ENCODE assay signal across 1 cellular context in the genomic region with DNA sequence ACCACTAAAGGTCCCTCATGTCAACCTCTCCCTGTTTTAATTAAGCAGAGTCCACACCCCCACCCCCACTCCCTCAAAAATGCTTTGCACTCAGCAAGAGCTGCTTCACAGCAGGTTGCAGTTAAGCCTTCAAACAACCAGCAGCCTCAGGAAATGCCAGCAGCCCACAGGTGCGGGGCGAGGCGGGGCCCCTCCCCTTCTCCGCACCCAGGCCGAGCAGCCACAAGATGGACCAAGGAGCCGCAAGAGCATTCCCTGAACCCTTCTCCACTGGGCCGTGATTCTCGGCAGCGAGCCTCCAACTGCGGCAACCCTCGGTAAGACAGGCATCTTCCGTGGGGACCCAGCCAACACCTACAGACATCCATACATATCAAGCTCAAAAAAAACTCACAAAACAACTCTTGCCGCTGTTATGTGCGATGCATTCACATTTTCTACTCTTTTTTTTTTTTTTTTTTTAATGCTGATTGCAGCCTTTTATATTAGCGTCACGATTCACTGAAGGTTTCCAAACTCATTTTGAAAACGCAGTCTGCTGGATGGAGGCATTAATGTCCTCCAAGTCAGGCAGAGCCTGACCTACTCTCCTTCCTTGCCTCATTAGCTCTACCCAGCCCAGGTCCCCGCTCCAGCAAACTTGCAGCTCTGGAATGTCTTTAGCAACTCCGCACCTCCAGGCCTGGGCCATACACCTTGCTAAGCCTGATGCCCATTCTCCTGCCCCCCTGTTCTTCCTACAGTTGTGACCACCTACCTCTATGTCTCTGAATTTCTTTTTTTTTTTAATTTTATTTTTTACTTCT.
TF ChIP-seq lines count a peak whose summit lies in the region.

No MANE protein-coding gene starts in this region.

TF ChIP-seq in WTC11, 78 proteins besides CTCF, POLR2A, EP300 and RAD21 (continued from another document and continues in another):
- TF ChIP-seq, protein P1, sequence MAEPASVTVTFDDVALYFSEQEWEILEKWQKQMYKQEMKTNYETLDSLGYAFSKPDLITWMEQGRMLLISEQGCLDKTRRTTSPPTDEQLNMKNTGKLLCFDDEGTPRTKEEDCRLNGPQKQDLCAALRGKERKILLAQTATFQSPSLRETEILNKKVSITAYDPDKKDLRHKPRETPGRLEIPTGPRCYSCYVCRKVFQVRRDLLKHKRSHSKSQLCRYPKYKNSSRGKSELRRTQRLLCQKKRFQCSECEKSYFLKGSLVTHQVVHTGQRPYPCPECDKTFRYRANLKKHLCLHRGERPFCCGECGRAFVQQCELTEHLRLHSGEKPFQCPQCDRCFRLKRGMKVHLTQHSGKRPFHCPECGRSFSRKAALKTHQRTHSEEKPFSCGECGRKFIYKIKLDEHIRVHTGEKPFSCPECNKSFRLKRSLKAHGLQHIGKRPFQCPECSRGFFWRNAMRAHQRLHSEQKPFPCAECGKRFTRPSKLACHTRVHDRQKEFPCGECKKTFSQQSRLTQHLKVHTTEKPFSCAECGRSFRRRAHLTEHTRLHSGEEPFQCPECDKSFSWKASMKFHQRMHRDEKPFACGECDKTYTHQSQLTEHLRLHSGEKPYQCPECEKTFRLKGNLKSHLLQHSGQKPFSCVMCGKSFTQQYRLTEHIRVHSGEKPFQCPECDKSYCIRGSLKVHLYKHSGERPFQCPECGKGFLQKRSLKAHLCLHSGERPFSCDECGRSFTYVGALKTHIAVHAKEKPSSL (CRISPR knock-in tag; conservative IDR thresholded peaks at IDR 0.05) = no peak
- TF ChIP-seq GTF2I (CRISPR knock-in tag; conservative IDR thresholded peaks at IDR 0.05) = no peak
- no peak for TF ChIP-seq SOX15 (CRISPR knock-in tag; IDR thresholded peaks at IDR 0.05)
- peak; percentile 65; the same call in 1 of the 2 replicates for TF ChIP-seq FOXP1 (CRISPR knock-in tag; IDR thresholded peaks at IDR 0.05; ENCODE audit: borderline replicate concordance)
- TF ChIP-seq MYBL2 (CRISPR knock-in tag; IDR thresholded peaks at IDR 0.05) = no peak
- no peak for TF ChIP-seq EMX1 (CRISPR knock-in tag; IDR thresholded peaks at IDR 0.05)
- no peak for TF ChIP-seq ZNF671 (CRISPR knock-in tag; IDR thresholded peaks at IDR 0.05)
- TF ChIP-seq, protein P2, sequence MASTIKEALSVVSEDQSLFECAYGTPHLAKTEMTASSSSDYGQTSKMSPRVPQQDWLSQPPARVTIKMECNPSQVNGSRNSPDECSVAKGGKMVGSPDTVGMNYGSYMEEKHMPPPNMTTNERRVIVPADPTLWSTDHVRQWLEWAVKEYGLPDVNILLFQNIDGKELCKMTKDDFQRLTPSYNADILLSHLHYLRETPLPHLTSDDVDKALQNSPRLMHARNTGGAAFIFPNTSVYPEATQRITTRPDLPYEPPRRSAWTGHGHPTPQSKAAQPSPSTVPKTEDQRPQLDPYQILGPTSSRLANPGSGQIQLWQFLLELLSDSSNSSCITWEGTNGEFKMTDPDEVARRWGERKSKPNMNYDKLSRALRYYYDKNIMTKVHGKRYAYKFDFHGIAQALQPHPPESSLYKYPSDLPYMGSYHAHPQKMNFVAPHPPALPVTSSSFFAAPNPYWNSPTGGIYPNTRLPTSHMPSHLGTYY (CRISPR knock-in tag; IDR thresholded peaks at IDR 0.05) = no peak
- TF ChIP-seq PRRX2 (CRISPR knock-in tag; IDR thresholded peaks at IDR 0.05) = no peak
- TF ChIP-seq, protein P3, sequence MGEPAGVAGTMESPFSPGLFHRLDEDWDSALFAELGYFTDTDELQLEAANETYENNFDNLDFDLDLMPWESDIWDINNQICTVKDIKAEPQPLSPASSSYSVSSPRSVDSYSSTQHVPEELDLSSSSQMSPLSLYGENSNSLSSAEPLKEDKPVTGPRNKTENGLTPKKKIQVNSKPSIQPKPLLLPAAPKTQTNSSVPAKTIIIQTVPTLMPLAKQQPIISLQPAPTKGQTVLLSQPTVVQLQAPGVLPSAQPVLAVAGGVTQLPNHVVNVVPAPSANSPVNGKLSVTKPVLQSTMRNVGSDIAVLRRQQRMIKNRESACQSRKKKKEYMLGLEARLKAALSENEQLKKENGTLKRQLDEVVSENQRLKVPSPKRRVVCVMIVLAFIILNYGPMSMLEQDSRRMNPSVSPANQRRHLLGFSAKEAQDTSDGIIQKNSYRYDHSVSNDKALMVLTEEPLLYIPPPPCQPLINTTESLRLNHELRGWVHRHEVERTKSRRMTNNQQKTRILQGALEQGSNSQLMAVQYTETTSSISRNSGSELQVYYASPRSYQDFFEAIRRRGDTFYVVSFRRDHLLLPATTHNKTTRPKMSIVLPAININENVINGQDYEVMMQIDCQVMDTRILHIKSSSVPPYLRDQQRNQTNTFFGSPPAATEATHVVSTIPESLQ (CRISPR knock-in tag; IDR thresholded peaks at IDR 0.05) = no peak
- no peak for TF ChIP-seq ZNF317 (CRISPR knock-in tag; IDR thresholded peaks at IDR 0.05; ENCODE audit: borderline replicate concordance, low read depth)
- no peak for TF ChIP-seq RORB (CRISPR knock-in tag; IDR thresholded peaks at IDR 0.05)
- no peak for TF ChIP-seq JAZF1 (CRISPR knock-in tag; IDR thresholded peaks at IDR 0.05)
- TF ChIP-seq NFE2L1 (CRISPR knock-in tag; IDR thresholded peaks at IDR 0.05) = no peak
- TF ChIP-seq, protein P4, sequence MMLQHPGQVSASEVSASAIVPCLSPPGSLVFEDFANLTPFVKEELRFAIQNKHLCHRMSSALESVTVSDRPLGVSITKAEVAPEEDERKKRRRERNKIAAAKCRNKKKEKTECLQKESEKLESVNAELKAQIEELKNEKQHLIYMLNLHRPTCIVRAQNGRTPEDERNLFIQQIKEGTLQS (CRISPR knock-in tag; conservative IDR thresholded peaks at IDR 0.05) = no peak
- TF ChIP-seq, protein P5, sequence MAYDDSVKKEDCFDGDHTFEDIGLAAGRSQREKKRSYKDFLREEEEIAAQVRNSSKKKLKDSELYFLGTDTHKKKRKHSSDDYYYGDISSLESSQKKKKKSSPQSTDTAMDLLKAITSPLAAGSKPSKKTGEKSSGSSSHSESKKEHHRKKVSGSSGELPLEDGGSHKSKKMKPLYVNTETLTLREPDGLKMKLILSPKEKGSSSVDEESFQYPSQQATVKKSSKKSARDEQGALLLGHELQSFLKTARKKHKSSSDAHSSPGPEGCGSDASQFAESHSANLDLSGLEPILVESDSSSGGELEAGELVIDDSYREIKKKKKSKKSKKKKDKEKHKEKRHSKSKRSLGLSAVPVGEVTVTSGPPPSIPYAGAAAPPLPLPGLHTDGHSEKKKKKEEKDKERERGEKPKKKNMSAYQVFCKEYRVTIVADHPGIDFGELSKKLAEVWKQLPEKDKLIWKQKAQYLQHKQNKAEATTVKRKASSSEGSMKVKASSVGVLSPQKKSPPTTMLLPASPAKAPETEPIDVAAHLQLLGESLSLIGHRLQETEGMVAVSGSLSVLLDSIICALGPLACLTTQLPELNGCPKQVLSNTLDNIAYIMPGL (CRISPR knock-in tag; IDR thresholded peaks at IDR 0.05) = no peak
- TF ChIP-seq, protein P6, sequence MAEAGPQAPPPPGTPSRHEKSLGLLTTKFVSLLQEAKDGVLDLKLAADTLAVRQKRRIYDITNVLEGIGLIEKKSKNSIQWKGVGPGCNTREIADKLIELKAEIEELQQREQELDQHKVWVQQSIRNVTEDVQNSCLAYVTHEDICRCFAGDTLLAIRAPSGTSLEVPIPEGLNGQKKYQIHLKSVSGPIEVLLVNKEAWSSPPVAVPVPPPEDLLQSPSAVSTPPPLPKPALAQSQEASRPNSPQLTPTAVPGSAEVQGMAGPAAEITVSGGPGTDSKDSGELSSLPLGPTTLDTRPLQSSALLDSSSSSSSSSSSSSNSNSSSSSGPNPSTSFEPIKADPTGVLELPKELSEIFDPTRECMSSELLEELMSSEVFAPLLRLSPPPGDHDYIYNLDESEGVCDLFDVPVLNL (CRISPR knock-in tag; IDR thresholded peaks at IDR 0.05; ENCODE audit: borderline replicate concordance, low read depth) = no peak
- TF ChIP-seq, protein P7, sequence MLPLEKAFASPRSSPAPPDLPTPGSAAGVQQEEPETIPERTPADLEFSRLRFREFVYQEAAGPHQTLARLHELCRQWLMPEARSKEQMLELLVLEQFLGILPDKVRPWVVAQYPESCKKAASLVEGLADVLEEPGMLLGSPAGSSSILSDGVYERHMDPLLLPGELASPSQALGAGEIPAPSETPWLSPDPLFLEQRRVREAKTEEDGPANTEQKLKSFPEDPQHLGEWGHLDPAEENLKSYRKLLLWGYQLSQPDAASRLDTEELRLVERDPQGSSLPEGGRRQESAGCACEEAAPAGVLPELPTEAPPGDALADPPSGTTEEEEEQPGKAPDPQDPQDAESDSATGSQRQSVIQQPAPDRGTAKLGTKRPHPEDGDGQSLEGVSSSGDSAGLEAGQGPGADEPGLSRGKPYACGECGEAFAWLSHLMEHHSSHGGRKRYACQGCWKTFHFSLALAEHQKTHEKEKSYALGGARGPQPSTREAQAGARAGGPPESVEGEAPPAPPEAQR (CRISPR knock-in tag; IDR thresholded peaks at IDR 0.05) = no peak
- no peak for TF ChIP-seq FOXJ3 (CRISPR knock-in tag; IDR thresholded peaks at IDR 0.05; ENCODE audit: borderline replicate concordance)
- TF ChIP-seq, protein P8, sequence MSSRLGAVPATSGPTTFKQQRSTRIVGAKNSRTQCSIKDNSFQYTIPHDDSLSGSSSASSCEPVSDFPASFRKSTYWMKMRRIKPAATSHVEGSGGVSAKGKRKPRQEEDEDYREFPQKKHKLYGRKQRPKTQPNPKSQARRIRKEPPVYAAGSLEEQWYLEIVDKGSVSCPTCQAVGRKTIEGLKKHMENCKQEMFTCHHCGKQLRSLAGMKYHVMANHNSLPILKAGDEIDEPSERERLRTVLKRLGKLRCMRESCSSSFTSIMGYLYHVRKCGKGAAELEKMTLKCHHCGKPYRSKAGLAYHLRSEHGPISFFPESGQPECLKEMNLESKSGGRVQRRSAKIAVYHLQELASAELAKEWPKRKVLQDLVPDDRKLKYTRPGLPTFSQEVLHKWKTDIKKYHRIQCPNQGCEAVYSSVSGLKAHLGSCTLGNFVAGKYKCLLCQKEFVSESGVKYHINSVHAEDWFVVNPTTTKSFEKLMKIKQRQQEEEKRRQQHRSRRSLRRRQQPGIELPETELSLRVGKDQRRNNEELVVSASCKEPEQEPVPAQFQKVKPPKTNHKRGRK (CRISPR knock-in tag; IDR thresholded peaks at IDR 0.05; ENCODE audit: borderline replicate concordance) = no peak
- no peak for TF ChIP-seq ZNF121 (CRISPR knock-in tag; IDR thresholded peaks at IDR 0.05)
- TF ChIP-seq ETV6 (CRISPR knock-in tag; IDR thresholded peaks at IDR 0.05) = peak; percentile 55; the same call in 1 of the 2 replicates
- no peak for TF ChIP-seq SMAD4 (CRISPR knock-in tag; IDR thresholded peaks at IDR 0.05)
- TF ChIP-seq, protein P9, sequence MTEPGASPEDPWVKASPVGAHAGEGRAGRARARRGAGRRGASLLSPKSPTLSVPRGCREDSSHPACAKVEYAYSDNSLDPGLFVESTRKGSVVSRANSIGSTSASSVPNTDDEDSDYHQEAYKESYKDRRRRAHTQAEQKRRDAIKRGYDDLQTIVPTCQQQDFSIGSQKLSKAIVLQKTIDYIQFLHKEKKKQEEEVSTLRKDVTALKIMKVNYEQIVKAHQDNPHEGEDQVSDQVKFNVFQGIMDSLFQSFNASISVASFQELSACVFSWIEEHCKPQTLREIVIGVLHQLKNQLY (CRISPR knock-in tag; IDR thresholded peaks at IDR 0.05) = no peak
- TF ChIP-seq ZNF416 (CRISPR knock-in tag; IDR thresholded peaks at IDR 0.05) = no peak
- TF ChIP-seq HMGA2 (CRISPR knock-in tag; IDR thresholded peaks at IDR 0.05) = no peak
- TF ChIP-seq TEAD4 (CRISPR knock-in tag; IDR thresholded peaks at IDR 0.05) = 0 out of 2 replicates have a peak, but pooled peaks have one; percentile 48
- TF ChIP-seq, protein P10, sequence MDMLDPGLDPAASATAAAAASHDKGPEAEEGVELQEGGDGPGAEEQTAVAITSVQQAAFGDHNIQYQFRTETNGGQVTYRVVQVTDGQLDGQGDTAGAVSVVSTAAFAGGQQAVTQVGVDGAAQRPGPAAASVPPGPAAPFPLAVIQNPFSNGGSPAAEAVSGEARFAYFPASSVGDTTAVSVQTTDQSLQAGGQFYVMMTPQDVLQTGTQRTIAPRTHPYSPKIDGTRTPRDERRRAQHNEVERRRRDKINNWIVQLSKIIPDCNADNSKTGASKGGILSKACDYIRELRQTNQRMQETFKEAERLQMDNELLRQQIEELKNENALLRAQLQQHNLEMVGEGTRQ (CRISPR knock-in tag; IDR thresholded peaks at IDR 0.05) = peak; percentile 26; the same call in 1 of the 2 replicates
- TF ChIP-seq, protein P11, sequence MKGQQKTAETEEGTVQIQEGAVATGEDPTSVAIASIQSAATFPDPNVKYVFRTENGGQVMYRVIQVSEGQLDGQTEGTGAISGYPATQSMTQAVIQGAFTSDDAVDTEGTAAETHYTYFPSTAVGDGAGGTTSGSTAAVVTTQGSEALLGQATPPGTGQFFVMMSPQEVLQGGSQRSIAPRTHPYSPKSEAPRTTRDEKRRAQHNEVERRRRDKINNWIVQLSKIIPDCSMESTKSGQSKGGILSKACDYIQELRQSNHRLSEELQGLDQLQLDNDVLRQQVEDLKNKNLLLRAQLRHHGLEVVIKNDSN (CRISPR knock-in tag; IDR thresholded peaks at IDR 0.05) = no peak
- TF ChIP-seq, protein P12, sequence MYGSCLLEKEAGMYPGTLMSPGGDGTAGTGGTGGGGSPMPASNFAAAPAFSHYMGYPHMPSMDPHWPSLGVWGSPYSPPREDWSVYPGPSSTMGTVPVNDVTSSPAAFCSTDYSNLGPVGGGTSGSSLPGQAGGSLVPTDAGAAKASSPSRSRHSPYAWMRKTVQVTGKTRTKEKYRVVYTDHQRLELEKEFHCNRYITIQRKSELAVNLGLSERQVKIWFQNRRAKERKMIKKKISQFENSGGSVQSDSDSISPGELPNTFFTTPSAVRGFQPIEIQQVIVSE (CRISPR knock-in tag; IDR thresholded peaks at IDR 0.05; ENCODE audit: borderline replicate concordance) = no peak
- TF ChIP-seq ZBTB21 (CRISPR knock-in tag; IDR thresholded peaks at IDR 0.05; ENCODE audit: borderline replicate concordance) = no peak
- TF ChIP-seq, protein P13, sequence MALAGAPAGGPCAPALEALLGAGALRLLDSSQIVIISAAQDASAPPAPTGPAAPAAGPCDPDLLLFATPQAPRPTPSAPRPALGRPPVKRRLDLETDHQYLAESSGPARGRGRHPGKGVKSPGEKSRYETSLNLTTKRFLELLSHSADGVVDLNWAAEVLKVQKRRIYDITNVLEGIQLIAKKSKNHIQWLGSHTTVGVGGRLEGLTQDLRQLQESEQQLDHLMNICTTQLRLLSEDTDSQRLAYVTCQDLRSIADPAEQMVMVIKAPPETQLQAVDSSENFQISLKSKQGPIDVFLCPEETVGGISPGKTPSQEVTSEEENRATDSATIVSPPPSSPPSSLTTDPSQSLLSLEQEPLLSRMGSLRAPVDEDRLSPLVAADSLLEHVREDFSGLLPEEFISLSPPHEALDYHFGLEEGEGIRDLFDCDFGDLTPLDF (CRISPR knock-in tag; IDR thresholded peaks at IDR 0.05) = no peak
- TF ChIP-seq, protein P14, sequence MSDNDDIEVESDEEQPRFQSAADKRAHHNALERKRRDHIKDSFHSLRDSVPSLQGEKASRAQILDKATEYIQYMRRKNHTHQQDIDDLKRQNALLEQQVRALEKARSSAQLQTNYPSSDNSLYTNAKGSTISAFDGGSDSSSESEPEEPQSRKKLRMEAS (CRISPR knock-in tag; IDR thresholded peaks at IDR 0.05) = peak; percentile 44; the same call in 1 of the 2 replicates
- TF ChIP-seq ZNF138 (CRISPR knock-in tag; conservative IDR thresholded peaks at IDR 0.05) = no peak
- TF ChIP-seq ELF4 (CRISPR knock-in tag; IDR thresholded peaks at IDR 0.05; ENCODE audit: low read depth) = no peak
- TF ChIP-seq, protein P15, sequence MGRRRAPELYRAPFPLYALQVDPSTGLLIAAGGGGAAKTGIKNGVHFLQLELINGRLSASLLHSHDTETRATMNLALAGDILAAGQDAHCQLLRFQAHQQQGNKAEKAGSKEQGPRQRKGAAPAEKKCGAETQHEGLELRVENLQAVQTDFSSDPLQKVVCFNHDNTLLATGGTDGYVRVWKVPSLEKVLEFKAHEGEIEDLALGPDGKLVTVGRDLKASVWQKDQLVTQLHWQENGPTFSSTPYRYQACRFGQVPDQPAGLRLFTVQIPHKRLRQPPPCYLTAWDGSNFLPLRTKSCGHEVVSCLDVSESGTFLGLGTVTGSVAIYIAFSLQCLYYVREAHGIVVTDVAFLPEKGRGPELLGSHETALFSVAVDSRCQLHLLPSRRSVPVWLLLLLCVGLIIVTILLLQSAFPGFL (CRISPR knock-in tag; IDR thresholded peaks at IDR 0.05; ENCODE audit: borderline replicate concordance) = no peak
- TF ChIP-seq GABPB1 (CRISPR knock-in tag; IDR thresholded peaks at IDR 0.05) = no peak
- peak; percentile 60; the same call in 1 of the 2 replicates for TF ChIP-seq ESRRA (CRISPR knock-in tag; IDR thresholded peaks at IDR 0.05; ENCODE audit: borderline replicate concordance)
